Comparison of ENCODE assay signal across 24 cellular contexts in the genomic region with DNA sequence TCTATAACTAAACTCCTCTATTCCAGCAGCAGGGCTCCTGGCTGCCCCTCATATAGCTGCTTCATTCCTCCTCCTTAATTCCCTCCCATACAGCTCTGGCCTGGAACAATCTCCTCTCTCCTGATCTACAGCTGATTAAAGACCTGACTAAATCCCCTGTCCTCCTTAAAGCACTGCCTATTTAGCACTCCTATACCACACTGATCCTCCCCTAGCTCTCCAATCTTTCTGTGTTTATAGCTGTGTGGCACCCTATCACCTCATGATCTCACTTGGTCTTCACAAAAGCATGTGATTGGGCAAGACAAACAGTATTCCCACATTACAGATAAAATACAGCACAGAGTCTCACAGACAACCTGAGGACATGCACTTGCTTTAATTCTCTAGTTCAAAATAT. TPM values are rescaled to one million over a fixed set of nuclear protein-coding genes. Genes with fewer than 3 reads are reported as not detected.
DNase-seq lines count a peak whose midpoint lies in the region; ATAC-seq and TF ChIP-seq lines count a peak whose summit lies in the region.
"Had no signal": no experiment of that assay in that cellular context is flagged by ENCODE, and none has a peak within 500 bp of the region (broad histone marks: within the 10 kb centered on the region; RNA-seq: fewer than 3 reads in every experiment).

No MANE protein-coding gene starts in this region.

- DNase-seq in NCI-H82 treated with DMSO at 0.1 percent for 48 hours (lab: John Stamatoyannopoulos, UW; ENCODE audit: unreplicated experiment) (peak; percentile 91), fibroblast of villous mesenchyme (ENCODE audit: low read depth) (peak; percentile 68), HK-2 (ENCODE audit: unreplicated experiment) (no peak), posterior vena cava (ENCODE audit: low spot score) (no peak)
- DNase-seq: activated CD4-positive, alpha-beta memory T cell treated with anti-CD3 and anti-CD28 coated beads, Interleukin-2, amount 10 ng/mL, durations not matched to agents 7 days and 5 days; activated gamma-delta T cell; Caco-2; cerebellar nuclear complex; dorsolateral prefrontal cortex; islet precursor cell; Karpas-422; MV-4-11; natural killer cell; NCI-H146; ovary; retina had no signal

- TF ChIP-seq CTCF in HEK293 (tag by site-specific recombination; IDR thresholded peaks at IDR 0.05) (no peak), fibroblast of villous mesenchyme (IDR thresholded peaks at IDR 0.05; ENCODE audit: insufficient read depth, low read depth, low read length) (no peak)

- H3K4me3 ChIP-seq in HEK293 (ENCODE audit: low read depth, low read length): no peak overlapping the region
- no peak overlapping the region for H3K4me3 ChIP-seq in fibroblast of villous mesenchyme (ENCODE audit: low read depth, low read length)
- H3K4me3 ChIP-seq: dorsolateral prefrontal cortex, HAP-1, ovary, skin epidermis had no signal

- CTCF ChIA-PET in HEK293 (lab: Yijun Ruan, JAX): interaction anchor here (0.6 to 1.7 kb wide), 3 partner anchors 52 to 597 kb away, joined by 3 to 6 read pairs (median 3); a partner anchor contains a TSS

- peaks cover 16% of the 10 kb centered on the region for H3K36me3 Mint-ChIP-seq in stimulated activated memory B cell treated with anti-CD40 and anti-IgM and Interleukin-4, amounts not matched to agents 10 μg/mL and 1 μg/mL and 100 μg/mL, for 72 hours
- H3K36me3 Mint-ChIP-seq: natural killer cell, type B pancreatic cell had no signal

- H3K27me3 Mint-ChIP-seq in stimulated activated memory B cell treated with anti-CD40 and anti-IgM and Interleukin-4, amounts not matched to agents 10 μg/mL and 1 μg/mL and 100 μg/mL, for 72 hours: no peaks in the 10 kb centered on the region
- H3K27me3 Mint-ChIP-seq: activated CD4-positive, alpha-beta memory T cell treated with anti-CD3 and anti-CD28 coated beads, Interleukin-2, amount 10 ng/mL, durations not matched to agents 7 days and 5 days; brain; type B pancreatic cell had no signal

- ATAC-seq in stimulated activated memory B cell treated with anti-CD40 and anti-IgM and Interleukin-4, amounts not matched to agents 10 μg/mL and 1 μg/mL and 100 μg/mL, for 72 hours: no peak
- ATAC-seq in GM21367 (IDR thresholded peaks at IDR 0.05; ENCODE audit: unreplicated experiment): no peak
- ATAC-seq: natural killer cell had no signal

- H3K27ac Mint-ChIP-seq in stimulated activated memory B cell treated with anti-CD40 and anti-IgM and Interleukin-4, amounts not matched to agents 10 μg/mL and 1 μg/mL and 100 μg/mL, for 72 hours: peak overlapping the region; percentile 33
- H3K27ac Mint-ChIP-seq: activated CD4-positive, alpha-beta memory T cell treated with anti-CD3 and anti-CD28 coated beads, Interleukin-2, amount 10 ng/mL, durations not matched to agents 7 days and 5 days; type B pancreatic cell had no signal

- H3K4me3 Mint-ChIP-seq in stimulated activated memory B cell treated with anti-CD40 and anti-IgM and Interleukin-4, amounts not matched to agents 10 μg/mL and 1 μg/mL and 100 μg/mL, for 72 hours: no peak overlapping the region
- H3K4me3 Mint-ChIP-seq: activated CD4-positive, alpha-beta memory T cell treated with anti-CD3 and anti-CD28 coated beads, Interleukin-2, amount 10 ng/mL, durations not matched to agents 7 days and 5 days; brain; natural killer cell; type B pancreatic cell had no signal

- peaks cover 9% of the 10 kb centered on the region for H3K4me1 ChIP-seq in HEK293 (ENCODE audit: control insufficient read depth, insufficient read depth, low read length)
- H3K4me1 ChIP-seq: HAP-1 had no signal

- H3K4me1 Mint-ChIP-seq in stimulated activated memory B cell treated with anti-CD40 and anti-IgM and Interleukin-4, amounts not matched to agents 10 μg/mL and 1 μg/mL and 100 μg/mL, for 72 hours: peaks cover 56% of the 10 kb centered on the region

- intact Hi-C loops in posterior vena cava (cut with DNase I): no loop called here

- no peaks in the 10 kb centered on the region for H3K9me3 Mint-ChIP-seq in stimulated activated memory B cell treated with anti-CD40 and anti-IgM and Interleukin-4, amounts not matched to agents 10 μg/mL and 1 μg/mL and 100 μg/mL, for 72 hours
- H3K9me3 Mint-ChIP-seq: activated CD4-positive, alpha-beta memory T cell treated with anti-CD3 and anti-CD28 coated beads, Interleukin-2, amount 10 ng/mL, durations not matched to agents 7 days and 5 days; brain; natural killer cell; type B pancreatic cell had no signal

- no peaks in the 10 kb centered on the region for H3K9me3 ChIP-seq in HEK293 (ENCODE audit: control insufficient read depth, insufficient read depth, low read depth, low read length)
- H3K9me3 ChIP-seq: HAP-1, ovary had no signal

- POLR2A ChIA-PET in HEK293 (lab: Yijun Ruan, JAX): no interaction called here

- H3K36me3 ChIP-seq in HEK293 (ENCODE audit: control insufficient read depth in 2 of 2, insufficient read depth in 1 of 2, low read length in 2 of 2): no peaks in the 10 kb centered on the region
- H3K36me3 ChIP-seq: HAP-1, ovary had no signal

- H3K27ac ChIP-seq in HEK293 (ENCODE audit: extremely low read depth, low read depth, low read length): no peak overlapping the region
- H3K27ac ChIP-seq: C4-2B, dorsolateral prefrontal cortex, ovary had no signal

TF ChIP-seq in HEK293, 187 proteins besides CTCF, POLR2A, EP300 and RAD21:
- TF ChIP-seq ZBTB17 (tag by site-specific recombination; IDR thresholded peaks at IDR 0.05) (peak; percentile 69), ZNF600 (tag by site-specific recombination; IDR thresholded peaks at IDR 0.05) (peak; percentile 48; the same call in 1 of the 2 replicates), HOXC10 (CRISPR knock-in tag; IDR thresholded peaks at IDR 0.05) (no peak), ZNF37A (tag by site-specific recombination; IDR thresholded peaks at IDR 0.05) (no peak), GLIS1 (tag by site-specific recombination; IDR thresholded peaks at IDR 0.05) (peak; percentile 58), SP7 (tag by site-specific recombination; IDR thresholded peaks at IDR 0.05) (peak; percentile 86), WT1 (tag by site-specific recombination; IDR thresholded peaks at IDR 0.05) (peak; percentile 99)
- TF ChIP-seq, protein P1, sequence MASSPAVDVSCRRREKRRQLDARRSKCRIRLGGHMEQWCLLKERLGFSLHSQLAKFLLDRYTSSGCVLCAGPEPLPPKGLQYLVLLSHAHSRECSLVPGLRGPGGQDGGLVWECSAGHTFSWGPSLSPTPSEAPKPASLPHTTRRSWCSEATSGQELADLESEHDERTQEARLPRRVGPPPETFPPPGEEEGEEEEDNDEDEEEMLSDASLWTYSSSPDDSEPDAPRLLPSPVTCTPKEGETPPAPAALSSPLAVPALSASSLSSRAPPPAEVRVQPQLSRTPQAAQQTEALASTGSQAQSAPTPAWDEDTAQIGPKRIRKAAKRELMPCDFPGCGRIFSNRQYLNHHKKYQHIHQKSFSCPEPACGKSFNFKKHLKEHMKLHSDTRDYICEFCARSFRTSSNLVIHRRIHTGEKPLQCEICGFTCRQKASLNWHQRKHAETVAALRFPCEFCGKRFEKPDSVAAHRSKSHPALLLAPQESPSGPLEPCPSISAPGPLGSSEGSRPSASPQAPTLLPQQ (tag by site-specific recombination; IDR thresholded peaks at IDR 0.05): 0 out of 2 replicates have a peak, but pooled peaks have one; percentile 32

RNA-seq across cellular contexts. Expression of a gene that starts 17.4 kb away (rescaled TPM):
- total RNA-seq in fibroblast of villous mesenchyme (22.5 and 28.7 TPM in 2 replicates), posterior vena cava (10 to 100 TPM; 16.6 to 27.9 TPM)

RNA-seq across cellular contexts. Expression of a gene that starts 51.6 kb away (rescaled TPM):
- 377 and 506 TPM in 2 replicates for total RNA-seq in fibroblast of villous mesenchyme
- total RNA-seq in posterior vena cava: 100 to 1,000 TPM; 285 to 313 TPM

Comparison
In these comparisons a context has a peak if more than half of its experiments do, and no peak if none do; other contexts are left out.
1. DNase-seq: peak in NCI-H82 treated with DMSO at 0.1 percent for 48 hours (single experiment) and fibroblast of villous mesenchyme (single experiment); none in HK-2 (single experiment) and posterior vena cava (single experiment).